Comparison of ENCODE assay signal across 1 cellular context in the genomic region with DNA sequence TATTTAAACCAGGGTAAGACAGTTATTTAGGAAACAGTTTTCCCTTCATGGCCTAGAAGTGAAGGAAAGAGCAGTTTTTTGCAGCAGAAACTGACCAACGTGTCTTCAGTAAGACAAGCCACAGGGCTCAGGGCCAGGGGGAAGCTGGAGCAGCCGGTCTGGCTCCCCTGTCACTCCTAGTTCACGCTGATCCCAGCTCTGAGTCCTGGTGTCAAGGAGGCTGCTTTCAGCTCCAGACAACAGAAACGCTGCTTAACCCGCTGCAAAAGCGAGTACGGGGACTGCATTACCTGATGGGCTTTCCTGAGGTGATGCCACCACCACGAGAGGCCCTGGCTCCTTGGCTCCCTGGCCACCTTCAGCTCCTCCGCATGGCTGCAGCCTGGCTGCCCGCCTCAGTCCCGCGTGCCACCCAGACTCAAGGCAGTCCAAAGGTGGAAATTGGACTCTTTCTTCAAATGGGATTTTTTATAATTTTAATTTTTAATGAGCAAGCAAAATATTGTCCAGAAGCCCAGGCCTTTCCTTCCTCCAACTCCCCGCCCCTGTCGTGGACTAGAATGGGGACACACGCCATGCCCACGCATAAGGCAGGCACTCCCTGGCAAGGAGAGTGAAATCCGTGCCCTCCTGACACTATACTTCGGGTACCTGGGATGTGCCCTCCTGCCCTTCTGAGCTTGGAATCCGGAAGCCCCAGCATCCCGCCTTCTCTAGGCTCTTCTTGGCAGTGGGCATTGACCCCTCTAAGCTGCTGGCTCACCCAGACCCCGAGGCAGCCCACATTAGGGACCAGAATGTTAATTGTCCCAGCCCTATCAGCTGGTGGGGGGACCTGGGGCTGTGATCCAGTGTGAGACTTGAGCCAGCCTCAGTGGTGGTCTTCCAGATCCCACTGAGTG.
TF ChIP-seq lines count a peak whose summit lies in the region.

No MANE protein-coding gene starts in this region.

TF ChIP-seq in IMR-90, 13 proteins besides CTCF, POLR2A, EP300 and RAD21:
- no peak for TF ChIP-seq BHLHE40 (IDR thresholded peaks at IDR 0.05; ENCODE audit: low read depth, low read length)
- TF ChIP-seq CEBPB (IDR thresholded peaks at IDR 0.05; ENCODE audit: low read depth, low read length), result no peak
- TF ChIP-seq SMC3 (IDR thresholded peaks at IDR 0.05; ENCODE audit: low read depth, low read length), result no peak
- no peak for TF ChIP-seq MXI1 (IDR thresholded peaks at IDR 0.05; ENCODE audit: borderline replicate concordance, low read depth, low read length)
- TF ChIP-seq CHD1 (IDR thresholded peaks at IDR 0.05; ENCODE audit: low read depth, low read length), result no peak
- no peak for TF ChIP-seq FOS (IDR thresholded peaks at IDR 0.05; ENCODE audit: low read depth, low read length)
- TF ChIP-seq, protein P1, sequence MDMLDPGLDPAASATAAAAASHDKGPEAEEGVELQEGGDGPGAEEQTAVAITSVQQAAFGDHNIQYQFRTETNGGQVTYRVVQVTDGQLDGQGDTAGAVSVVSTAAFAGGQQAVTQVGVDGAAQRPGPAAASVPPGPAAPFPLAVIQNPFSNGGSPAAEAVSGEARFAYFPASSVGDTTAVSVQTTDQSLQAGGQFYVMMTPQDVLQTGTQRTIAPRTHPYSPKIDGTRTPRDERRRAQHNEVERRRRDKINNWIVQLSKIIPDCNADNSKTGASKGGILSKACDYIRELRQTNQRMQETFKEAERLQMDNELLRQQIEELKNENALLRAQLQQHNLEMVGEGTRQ (IDR thresholded peaks at IDR 0.05; ENCODE audit: low read depth, low read length), result no peak
- no peak for TF ChIP-seq RCOR1 (IDR thresholded peaks at IDR 0.05; ENCODE audit: insufficient replicate concordance, low read length)
- no peak for TF ChIP-seq RFX5 (IDR thresholded peaks at IDR 0.05; ENCODE audit: low read depth, low read length)
- TF ChIP-seq, protein P2, sequence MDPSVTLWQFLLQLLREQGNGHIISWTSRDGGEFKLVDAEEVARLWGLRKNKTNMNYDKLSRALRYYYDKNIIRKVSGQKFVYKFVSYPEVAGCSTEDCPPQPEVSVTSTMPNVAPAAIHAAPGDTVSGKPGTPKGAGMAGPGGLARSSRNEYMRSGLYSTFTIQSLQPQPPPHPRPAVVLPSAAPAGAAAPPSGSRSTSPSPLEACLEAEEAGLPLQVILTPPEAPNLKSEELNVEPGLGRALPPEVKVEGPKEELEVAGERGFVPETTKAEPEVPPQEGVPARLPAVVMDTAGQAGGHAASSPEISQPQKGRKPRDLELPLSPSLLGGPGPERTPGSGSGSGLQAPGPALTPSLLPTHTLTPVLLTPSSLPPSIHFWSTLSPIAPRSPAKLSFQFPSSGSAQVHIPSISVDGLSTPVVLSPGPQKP (IDR thresholded peaks at IDR 0.05; ENCODE audit: borderline replicate concordance, low read depth, low read length), result no peak
TF ChIP-seq in IMR-90: peak in this region for 0.
